ENCODE assay signal across 16 cellular contexts in genomic region chr2:241084856-241085444, GRCh38. TPM values are rescaled to one million over a fixed set of nuclear protein-coding genes. Genes with fewer than 3 reads are reported as not detected.
A peak's percentile ranks its signal among the peaks of the same experiment; 100 is the strongest.
DNase-seq lines count a peak whose midpoint lies in the region; ATAC-seq and TF ChIP-seq lines count a peak whose summit lies in the region.
"Had no signal": no experiment of that assay in that cellular context is flagged by ENCODE, and none has a peak within 500 bp of the region (broad histone marks: within the 10 kb centered on the region; RNA-seq: fewer than 3 reads in every experiment).

No MANE protein-coding gene starts in this region.

- H3K79me2 ChIP-seq in OCI-LY7 (ENCODE audit: insufficient read depth, low read depth, low read length) = no peaks in the 10 kb centered on the region

- CTCF ChIA-PET in A673 (lab: Charles Lee) (no interaction called here), OCI-LY7 (lab: Charles Lee; ENCODE audit: unreplicated experiment) (interaction anchor here (0.5 kb wide), 1 partner anchor 207 kb away, joined by 6 read pairs; no protein-coding TSS in a partner anchor)

- TF ChIP-seq CTCF in A673 (conservative IDR thresholded peaks at IDR 0.05; ENCODE audit: low read depth, low read length) (no peak), OCI-LY7 (conservative IDR thresholded peaks at IDR 0.05; ENCODE audit: low read length) (no peak), transverse colon (IDR thresholded peaks at IDR 0.05) (no peak), spleen (IDR thresholded peaks at IDR 0.05 in 8 of 11, conservative IDR thresholded peaks at IDR 0.05 in 3 of 11) (no peak)

- no peaks in the 10 kb centered on the region for H4K20me1 ChIP-seq in OCI-LY7 (ENCODE audit: insufficient read depth, low read length)

- DNase-seq in activated T-cell treated with anti-CD3 and anti-CD28 coated beads, Interleukin-2, amount 50 U/mL, for 72 hours = no peak
- no peak for DNase-seq in activated T-cell treated with anti-CD3 and anti-CD28 coated beads, Interleukin-2, amount 50 U/mL, for 4 hours
- DNase-seq in A673 (ENCODE audit: low spot score) = no peak
- no peak for DNase-seq in OCI-LY7 (ENCODE audit: low spot score)
- DNase-seq in central memory CD8-positive, alpha-beta T cell (ENCODE audit: low spot score in 2 of 2) = no peak
- DNase-seq in transverse colon = no peak
- DNase-seq in spleen = no peak
- DNase-seq: CD8-positive, alpha-beta T cell; COR-L47; DND-41; GDM1; GM23248 had no signal

- H3K27ac Mint-ChIP-seq in activated T-cell treated with anti-CD3 and anti-CD28 coated beads, Interleukin-2, amount 50 U/mL, for 72 hours = peak overlapping the region; percentile 87
- H3K27ac Mint-ChIP-seq in central memory CD8-positive, alpha-beta T cell (ENCODE audit: low read depth) = peak overlapping the region; percentile 11
- H3K27ac Mint-ChIP-seq: CD8-positive, alpha-beta T cell had no signal

- H3K9me2 ChIP-seq in OCI-LY7 (ENCODE audit: insufficient read depth, low read length) = no peaks in the 10 kb centered on the region

- H3K4me3 Mint-ChIP-seq in activated T-cell treated with anti-CD3 and anti-CD28 coated beads, Interleukin-2, amount 50 U/mL, for 72 hours = no peak overlapping the region
- H3K4me3 Mint-ChIP-seq in activated T-cell treated with anti-CD3 and anti-CD28 coated beads, Interleukin-2, amount 50 U/mL, for 4 hours = no peak overlapping the region
- H3K4me3 Mint-ChIP-seq in central memory CD8-positive, alpha-beta T cell = no peak overlapping the region
- H3K4me3 Mint-ChIP-seq: CD14-positive monocyte; CD8-positive, alpha-beta T cell had no signal

- no peaks in the 10 kb centered on the region for H3K27me3 Mint-ChIP-seq in activated T-cell treated with anti-CD3 and anti-CD28 coated beads, Interleukin-2, amount 50 U/mL, for 72 hours (ENCODE audit: low read depth)
- no peaks in the 10 kb centered on the region for H3K27me3 Mint-ChIP-seq in activated T-cell treated with anti-CD3 and anti-CD28 coated beads, Interleukin-2, amount 50 U/mL, for 4 hours (ENCODE audit: low read depth)
- no peaks in the 10 kb centered on the region for H3K27me3 Mint-ChIP-seq in central memory CD8-positive, alpha-beta T cell
- H3K27me3 Mint-ChIP-seq: IgD-negative memory B cell had no signal

- H3K9me3 ChIP-seq in A673 (ENCODE audit: low read depth, low read length, poor library complexity, severe bottlenecking) (no peaks in the 10 kb centered on the region), OCI-LY7 (ENCODE audit: low read length) (no peaks in the 10 kb centered on the region), transverse colon (no peaks in the 10 kb centered on the region), spleen (no peaks in the 10 kb centered on the region)

- H3K27me3 ChIP-seq in A673 (replicated peaks; ENCODE audit: insufficient read depth, low read depth, low read length, poor library complexity) (no peaks in the 10 kb centered on the region), transverse colon (no peaks in the 10 kb centered on the region), spleen (replicated peaks in 1 of 7) (no peaks in the 10 kb centered on the region)

- H3K4me2 ChIP-seq in OCI-LY7 (ENCODE audit: low read length) = no peak overlapping the region

- BruUV-seq in A673 (replicated peaks; lab: Mats Ljungman, UMichigan) (TSS peak; percentile 23), OCI-LY7 (replicated peaks; lab: Mats Ljungman, UMichigan) (TSS peak; percentile 31)

- H3K36me3 Mint-ChIP-seq in activated T-cell treated with anti-CD3 and anti-CD28 coated beads, Interleukin-2, amount 50 U/mL, for 72 hours (ENCODE audit: insufficient read depth in 2 of 2) = peaks cover 13 to 37% of the 10 kb centered on the region in 2 donors
- H3K36me3 Mint-ChIP-seq in activated T-cell treated with anti-CD3 and anti-CD28 coated beads, Interleukin-2, amount 50 U/mL, for 4 hours (ENCODE audit: insufficient read depth) = peaks cover 48% of the 10 kb centered on the region
- H3K36me3 Mint-ChIP-seq in central memory CD8-positive, alpha-beta T cell (ENCODE audit: insufficient read depth) = peaks cover 28% of the 10 kb centered on the region

- no peak overlapping the region for H3K4me3 ChIP-seq in A673 (ENCODE audit: low read depth, low read length, poor library complexity, severe bottlenecking)
- H3K4me3 ChIP-seq in OCI-LY7 (ENCODE audit: low read depth, low read length, poor library complexity, severe bottlenecking) = no peak overlapping the region
- no peak overlapping the region for H3K4me3 ChIP-seq in transverse colon
- H3K4me3 ChIP-seq in spleen = no peak overlapping the region
- H3K4me3 ChIP-seq: GM23248 had no signal

- TF ChIP-seq EP300 in transverse colon (IDR thresholded peaks at IDR 0.05; ENCODE audit: low read depth) = no peak

- H2AFZ ChIP-seq in OCI-LY7 (ENCODE audit: low read length) = no peak overlapping the region
- H2AFZ ChIP-seq: GM23248 had no signal

- in situ Hi-C loops in transverse colon (cut with MboI; ENCODE audit: low pct_ligation_motif_present in 1 of 4, low pct_unique_long_range_greater_than_20kb in 1 of 4, low sequenced_read_pairs in 3 of 4) = no loop called here

- WGBS in transverse colon (ENCODE audit: low coverage in 1 of 2), 2 donors = 95 to 100% methylated on average over 4 of the region's 4 CpGs
- WGBS in spleen, 5 donors = 94 to 96% (median 96%) methylated on average over 4 of the region's 4 CpGs

- intact Hi-C loops in A673 (cut with micrococcal nuclease; ENCODE audit: unreplicated experiment) (no loop called here), OCI-LY7 (cut with micrococcal nuclease; ENCODE audit: unreplicated experiment) (no loop called here), transverse colon (cut with DNase I; ENCODE audit: low total_unique reads) (no loop called here), spleen (cut with DNase I; ENCODE audit: low total_unique reads) (no loop called here)

- H3K4me1 ChIP-seq in A673 (ENCODE audit: insufficient read depth, low read length, poor library complexity, severe bottlenecking) (no peaks in the 10 kb centered on the region), OCI-LY7 (ENCODE audit: insufficient read depth, low read length, poor library complexity, severe bottlenecking) (no peaks in the 10 kb centered on the region), transverse colon (peaks cover 0 to 9% (median 0%) of the 10 kb centered on the region in 4 donors), spleen (peaks cover 0 to 35% (median 9%) of the 10 kb centered on the region in 6 donors)

- no peak for ATAC-seq in activated T-cell treated with anti-CD3 and anti-CD28 coated beads, Interleukin-2, amount 50 U/mL, for 72 hours (replicated peaks in 1 of 2)
- ATAC-seq in activated T-cell treated with anti-CD3 and anti-CD28 coated beads, Interleukin-2, amount 50 U/mL, for 4 hours = no peak
- no peak for ATAC-seq in central memory CD8-positive, alpha-beta T cell (replicated peaks; ENCODE audit: extremely low read depth, poor library complexity, severe bottlenecking)
- no peak for ATAC-seq in HG03565 (IDR thresholded peaks at IDR 0.05; ENCODE audit: unreplicated experiment)
- ATAC-seq: CD8-positive, alpha-beta T cell; HCT116 had no signal

- H3K36me3 ChIP-seq in A673 (ENCODE audit: insufficient read depth, low read length, poor library complexity, severe bottlenecking) (peaks cover 35% of the 10 kb centered on the region), OCI-LY7 (ENCODE audit: insufficient read depth, low read length) (peaks cover 39% of the 10 kb centered on the region), transverse colon (peaks cover 0 to 28% (median 6%) of the 10 kb centered on the region in 4 donors), spleen (peaks cover 0 to 60% (median 39%) of the 10 kb centered on the region in 6 donors)

- TF ChIP-seq POLR2A in transverse colon (IDR thresholded peaks at IDR 0.05) (no peak), spleen (IDR thresholded peaks at IDR 0.05) (no peak)

- no peaks in the 10 kb centered on the region for H3K4me1 Mint-ChIP-seq in activated T-cell treated with anti-CD3 and anti-CD28 coated beads, Interleukin-2, amount 50 U/mL, for 72 hours (ENCODE audit: low read depth)
- peaks cover 5% of the 10 kb centered on the region for H3K4me1 Mint-ChIP-seq in activated T-cell treated with anti-CD3 and anti-CD28 coated beads, Interleukin-2, amount 50 U/mL, for 4 hours (ENCODE audit: low read depth)
- peaks cover 12% of the 10 kb centered on the region for H3K4me1 Mint-ChIP-seq in central memory CD8-positive, alpha-beta T cell
- H3K4me1 Mint-ChIP-seq: CD14-positive monocyte had no signal

- no peaks in the 10 kb centered on the region for H3K9me3 Mint-ChIP-seq in activated T-cell treated with anti-CD3 and anti-CD28 coated beads, Interleukin-2, amount 50 U/mL, for 72 hours
- peaks cover 8% of the 10 kb centered on the region for H3K9me3 Mint-ChIP-seq in activated T-cell treated with anti-CD3 and anti-CD28 coated beads, Interleukin-2, amount 50 U/mL, for 4 hours
- no peaks in the 10 kb centered on the region for H3K9me3 Mint-ChIP-seq in central memory CD8-positive, alpha-beta T cell

- POLR2A ChIA-PET in A673 (lab: Charles Lee; ENCODE audit: low non-redundant PET) = interaction anchor here (0.5 kb wide), 1 partner anchor 10 kb away, joined by 16 read pairs; no protein-coding TSS in a partner anchor
- POLR2A ChIA-PET in OCI-LY7 (lab: Charles Lee) = interaction anchor here (0.6 kb wide), 1 partner anchor 216 kb away, joined by 4 read pairs; no protein-coding TSS in a partner anchor

- H3K27ac ChIP-seq in A673 (ENCODE audit: low read depth, low read length, poor library complexity, severe bottlenecking) (no peak overlapping the region), OCI-LY7 (ENCODE audit: low read depth, low read length, poor library complexity, severe bottlenecking) (no peak overlapping the region), transverse colon (no peak overlapping the region), spleen (no peak overlapping the region)
- H3K27ac ChIP-seq: GM23248 had no signal

RNA-seq across cellular contexts. Expression of gene MTERF4, which starts 17.1 kb away (rescaled TPM):
- 10 to 100 TPM; 48.7 to 53.7 TPM for total RNA-seq in activated T-cell treated with anti-CD3 and anti-CD28 coated beads, Interleukin-2, amount 50 U/mL, for 72 hours
- 10 to 100 TPM; 40.5 to 42.3 (median 41.8) TPM for total RNA-seq in activated T-cell treated with anti-CD3 and anti-CD28 coated beads, Interleukin-2, amount 50 U/mL, for 4 hours
- total RNA-seq in A673 (2021) (39.4 and 39.8 TPM in 2 replicates), OCI-LY7 (2022) (48.2 and 52.8 TPM in 2 replicates), transverse colon (100 to 1,000 TPM in 1 of 4 donors, 10 to 100 TPM in 3; 25.4 to 161 (median 34.3) TPM), spleen (10 to 100 TPM; 38.4 to 74.0 (median 51.1) TPM)
- total RNA-seq in OCI-LY7 (2014; rRNA removed; shearing (Covaris generic)) = 57.7 and 58.9 TPM in 2 replicates
- 10 to 100 TPM; 28.4 to 33.7 (median 30.6) TPM for polyA plus RNA-seq in spleen
